ENCODE assay signal across 26 cellular contexts in genomic region chr4:23958749-23959148, GRCh38.
"Had no signal": no experiment of that assay in that cellular context is flagged by ENCODE, and none has a peak within 500 bp of the region (broad histone marks: within the 10 kb centered on the region; RNA-seq: fewer than 3 reads in every experiment).

No MANE protein-coding gene starts in this region.

- H3K36me3 ChIP-seq: lower lobe of right lung, pancreas, prostate gland, suprapubic skin, thoracic aorta, tibial artery, uterus had no signal

- H3K4me1 ChIP-seq: pancreas, prostate gland, suprapubic skin, tibial artery, uterus had no signal

- H3K9me3 ChIP-seq: lower lobe of right lung, pancreas, prostate gland, suprapubic skin, thoracic aorta, tibial artery, uterus had no signal

- H3K27ac ChIP-seq: hepatocyte, lower lobe of right lung, pancreas, prostate gland, skin epidermis, suprapubic skin, thoracic aorta, tibial artery, uterus had no signal

- ATAC-seq: left cardiac atrium; left lobe of liver; naive thymus-derived CD8-positive, alpha-beta T cell; right cardiac atrium; sciatic nerve; stimulated activated effector memory CD8-positive, alpha-beta T cell treated with anti-CD3 and anti-CD28 coated beads, Interleukin-12 subunit alpha, Interleukin-12 subunit beta, amount 100 ng/mL, for 72 hours had no signal

- H3K27me3 ChIP-seq: hepatocyte, pancreas, suprapubic skin, tibial artery, uterus had no signal

- DNase-seq: kidney glomerular epithelial cell; left cardiac atrium; lower lobe of right lung; mammary epithelial cell; mesenchymal stem cell; naive thymus-derived CD8-positive, alpha-beta T cell; nucleus accumbens; pancreas; posterior cingulate gyrus; retina; right cardiac atrium; stimulated activated CD4-positive, alpha-beta T cell treated with anti-CD3 and anti-CD28 coated beads, Interleukin-12 subunit alpha, Interleukin-12 subunit beta, amount 100 ng/mL, for 4 hours; stimulated activated CD4-positive, alpha-beta T cell treated with anti-CD3 and anti-CD28 coated beads, Interleukin-15, amount 100 ng/mL, for 24 hours; stimulated activated CD4-positive, alpha-beta T cell treated with anti-CD3 and anti-CD28 coated beads, Interleukin-2, amount 100 ng/mL, for 24 hours; stimulated activated CD4-positive, alpha-beta T cell treated with anti-CD3 and anti-CD28 coated beads, Interleukin-4, amount 100 ng/mL, for 24 hours; stimulated activated naive CD4-positive, alpha-beta T cell; tibial artery; uterus had no signal

- H3K4me3 ChIP-seq: hepatocyte, lower lobe of right lung, pancreas, prostate gland, skin epidermis, suprapubic skin, thoracic aorta, tibial artery, uterus had no signal
